14 cellular contexts compared by ENCODE assay signal in the genomic region with DNA sequence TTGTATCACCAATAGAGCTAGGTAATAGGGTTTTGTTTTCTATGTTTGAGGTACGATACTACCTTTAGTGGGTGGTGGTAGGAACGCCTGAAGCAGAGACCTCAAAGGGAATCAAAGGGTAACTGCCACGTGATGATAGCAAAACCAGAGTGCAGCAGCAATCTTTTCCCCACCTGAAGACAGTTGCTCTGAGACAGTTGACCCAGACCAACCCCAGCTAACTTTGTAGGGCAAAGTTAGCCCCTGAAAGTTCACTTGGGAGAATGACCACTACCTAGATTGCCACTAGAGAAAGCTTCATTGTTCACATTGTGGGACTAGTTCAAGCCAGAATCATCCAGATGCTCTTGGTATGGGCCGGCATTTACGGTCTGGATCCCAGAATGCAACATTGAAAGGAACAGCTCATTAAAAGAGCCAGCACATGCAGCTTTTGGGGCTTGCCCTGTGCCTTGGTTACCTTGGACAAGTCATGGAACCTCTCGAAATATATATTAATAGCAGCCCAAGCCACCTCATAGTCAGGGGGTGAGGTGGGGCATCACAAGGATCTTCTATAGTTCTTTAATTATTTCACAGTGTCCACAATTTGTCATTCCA. TPM values are rescaled to one million over a fixed set of nuclear protein-coding genes. Genes with fewer than 3 reads are reported as not detected.
DNase-seq lines count a peak whose midpoint lies in the region; ATAC-seq, FAIRE-seq and TF ChIP-seq lines count a peak whose summit lies in the region.
"Had no signal": no experiment of that assay in that cellular context is flagged by ENCODE, and none has a peak within 500 bp of the region (broad histone marks: within the 10 kb centered on the region; RNA-seq: fewer than 3 reads in every experiment).

No MANE protein-coding gene starts in this region.

- peak overlapping the region; percentile 99 for H3K27ac Mint-ChIP-seq in T-helper 1 cell treated with Interleukin-12 subunit alpha and Interleukin-12 subunit beta and Interleukin-4 antibody, amounts not matched to agents 30 μg/mL and 1 μg/mL, for 36 hours
- no peak overlapping the region for H3K27ac Mint-ChIP-seq in astrocyte (ENCODE audit: unreplicated experiment)
- H3K27ac Mint-ChIP-seq in stimulated activated naive CD8-positive, alpha-beta T cell treated with anti-CD3 and anti-CD28 coated beads, Interleukin-15, Interleukin-2, amounts not matched to agents 100 ng/mL and 50 ng/mL, for 24 hours: peak overlapping the region; percentile 100

- peak overlapping the region; percentile 95 for H3K4me3 Mint-ChIP-seq in T-helper 1 cell treated with Interleukin-12 subunit alpha and Interleukin-12 subunit beta and Interleukin-4 antibody, amounts not matched to agents 30 μg/mL and 1 μg/mL, for 36 hours
- no peak overlapping the region for H3K4me3 Mint-ChIP-seq in astrocyte (ENCODE audit: unreplicated experiment)
- peak overlapping the region; percentile 98 for H3K4me3 Mint-ChIP-seq in stimulated activated naive CD8-positive, alpha-beta T cell treated with anti-CD3 and anti-CD28 coated beads, Interleukin-15, Interleukin-2, amounts not matched to agents 100 ng/mL and 50 ng/mL, for 24 hours

- H3K4me1 Mint-ChIP-seq in T-helper 1 cell treated with Interleukin-12 subunit alpha and Interleukin-12 subunit beta and Interleukin-4 antibody, amounts not matched to agents 30 μg/mL and 1 μg/mL, for 36 hours (ENCODE audit: low read depth): peaks cover 41% of the 10 kb centered on the region
- peaks cover 8% of the 10 kb centered on the region for H3K4me1 Mint-ChIP-seq in astrocyte (ENCODE audit: low read depth, unreplicated experiment)
- H3K4me1 Mint-ChIP-seq in stimulated activated naive CD8-positive, alpha-beta T cell treated with anti-CD3 and anti-CD28 coated beads, Interleukin-15, Interleukin-2, amounts not matched to agents 100 ng/mL and 50 ng/mL, for 24 hours (ENCODE audit: low read depth): peaks cover 56% of the 10 kb centered on the region

- no peaks in the 10 kb centered on the region for H3K79me2 ChIP-seq in astrocyte (ENCODE audit: insufficient read depth, low read length)

- FAIRE-seq in astrocyte (lab: Jason Lieb, UNC): peak; percentile 75

- H3K4me3 ChIP-seq in astrocyte (ENCODE audit: insufficient read depth, low read depth, low read length): no peak overlapping the region
- H3K4me3 ChIP-seq: coronary artery, mucosa of descending colon, thoracic aorta had no signal

- no peak overlapping the region for H2AFZ ChIP-seq in astrocyte (ENCODE audit: low read depth, low read length)

- peak; percentile 43 for DNase-seq in activated T-cell treated with anti-CD3 and anti-CD28 coated beads, Interleukin-2, amount 50 U/mL, for 1 hour
- DNase-seq in activated T-cell treated with anti-CD3 and anti-CD28 coated beads for 4 hours (no peak), astrocyte (ENCODE audit: low read depth) (no peak), cerebellar nuclear complex (lab: John Stamatoyannopoulos, UW) (no peak), HT-29 (ENCODE audit: low spot score) (no peak)
- DNase-seq: ACHN, Karpas-422, mucosa of descending colon, T1000 had no signal

- no peaks in the 10 kb centered on the region for H3K27me3 ChIP-seq in astrocyte (ENCODE audit: insufficient read depth, low read length)

- H3K4me2 ChIP-seq in astrocyte (ENCODE audit: low read length): no peak overlapping the region

- peaks cover 17% of the 10 kb centered on the region for H3K36me3 Mint-ChIP-seq in T-helper 1 cell treated with Interleukin-12 subunit alpha and Interleukin-12 subunit beta and Interleukin-4 antibody, amounts not matched to agents 30 μg/mL and 1 μg/mL, for 36 hours (ENCODE audit: low read depth)
- H3K36me3 Mint-ChIP-seq in astrocyte (ENCODE audit: low read depth, unreplicated experiment): no peaks in the 10 kb centered on the region
- H3K36me3 Mint-ChIP-seq in stimulated activated naive CD8-positive, alpha-beta T cell treated with anti-CD3 and anti-CD28 coated beads, Interleukin-15, Interleukin-2, amounts not matched to agents 100 ng/mL and 50 ng/mL, for 24 hours (ENCODE audit: low read depth): no peaks in the 10 kb centered on the region

- H3K9me3 ChIP-seq in astrocyte (ENCODE audit: insufficient read depth, low read depth, low read length): no peaks in the 10 kb centered on the region
- H3K9me3 ChIP-seq: mucosa of descending colon, thoracic aorta had no signal

- H3K9me3 Mint-ChIP-seq in T-helper 1 cell treated with Interleukin-12 subunit alpha and Interleukin-12 subunit beta and Interleukin-4 antibody, amounts not matched to agents 30 μg/mL and 1 μg/mL, for 36 hours: no peaks in the 10 kb centered on the region
- no peaks in the 10 kb centered on the region for H3K9me3 Mint-ChIP-seq in astrocyte (ENCODE audit: unreplicated experiment)
- no peaks in the 10 kb centered on the region for H3K9me3 Mint-ChIP-seq in stimulated activated naive CD8-positive, alpha-beta T cell treated with anti-CD3 and anti-CD28 coated beads, Interleukin-15, Interleukin-2, amounts not matched to agents 100 ng/mL and 50 ng/mL, for 24 hours

- no peak for ATAC-seq in HG03442 (IDR thresholded peaks at IDR 0.05; ENCODE audit: unreplicated experiment)
- ATAC-seq: mucosa of descending colon had no signal

- no peaks in the 10 kb centered on the region for H3K27me3 Mint-ChIP-seq in T-helper 1 cell treated with Interleukin-12 subunit alpha and Interleukin-12 subunit beta and Interleukin-4 antibody, amounts not matched to agents 30 μg/mL and 1 μg/mL, for 36 hours (ENCODE audit: low read depth)
- no peaks in the 10 kb centered on the region for H3K27me3 Mint-ChIP-seq in astrocyte (ENCODE audit: low read depth, unreplicated experiment)
- no peaks in the 10 kb centered on the region for H3K27me3 Mint-ChIP-seq in stimulated activated naive CD8-positive, alpha-beta T cell treated with anti-CD3 and anti-CD28 coated beads, Interleukin-15, Interleukin-2, amounts not matched to agents 100 ng/mL and 50 ng/mL, for 24 hours

- TF ChIP-seq CTCF in astrocyte (IDR thresholded peaks at IDR 0.05; ENCODE audit: insufficient read depth, low read depth, low read length): no peak

- no peaks in the 10 kb centered on the region for H4K20me1 ChIP-seq in astrocyte (ENCODE audit: insufficient read depth, low read length)

- H3K27ac ChIP-seq in astrocyte (ENCODE audit: low read depth, low read length): no peak overlapping the region
- H3K27ac ChIP-seq: coronary artery, thoracic aorta had no signal

- H3K4me1 ChIP-seq in astrocyte (ENCODE audit: insufficient read depth, low read length): no peaks in the 10 kb centered on the region

- no peaks in the 10 kb centered on the region for H3K36me3 ChIP-seq in astrocyte (ENCODE audit: insufficient read depth, low read length)
- H3K36me3 ChIP-seq: thoracic aorta had no signal

- no peak overlapping the region for H3K9ac ChIP-seq in astrocyte (ENCODE audit: low read length)

RNA-seq across cellular contexts. Expression of gene SEPTIN6, which starts 4.0 kb away (rescaled TPM):
- total RNA-seq in astrocyte: 24.7 and 25.3 TPM in 2 replicates
- total RNA-seq in HT-29 (2014; rRNA removed; shearing (Covaris generic)): 0.10 and 0.53 TPM in 2 replicates

Comparison
In these comparisons a context has a peak if more than half of its experiments do, and no peak if none do; other contexts are left out.
1. RNA of gene SEPTIN6, which starts 4.0 kb away (total RNA-seq): 24.7 to 25.3 TPM in astrocyte; 0.10 to 0.53 TPM in HT-29; every median in the first group is over 10 times any median in the second.